19 cellular contexts compared by ENCODE assay signal in the genomic region with DNA sequence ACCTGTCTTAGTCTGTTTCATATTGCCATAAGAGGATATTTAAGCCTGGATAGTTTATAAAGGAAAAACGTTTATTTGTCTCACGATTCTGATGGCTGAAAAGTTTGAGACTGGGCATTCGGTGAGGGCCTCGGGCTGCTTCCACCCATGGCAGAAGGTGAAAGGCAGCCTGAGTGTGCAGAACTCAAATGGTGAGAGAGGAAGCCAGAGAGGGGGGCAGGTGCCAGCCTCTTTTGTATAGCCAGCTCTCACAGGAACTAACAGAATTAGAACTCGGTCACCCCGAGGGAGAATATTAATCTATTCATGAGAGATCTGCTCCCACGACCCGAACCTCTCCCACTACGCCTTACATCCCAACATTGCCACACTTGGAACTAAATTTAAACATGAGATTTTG.
DNase-seq lines count a peak whose midpoint lies in the region; ATAC-seq and TF ChIP-seq lines count a peak whose summit lies in the region.
"Had no signal": no experiment of that assay in that cellular context is flagged by ENCODE, and none has a peak within 500 bp of the region (broad histone marks: within the 10 kb centered on the region; RNA-seq: fewer than 3 reads in every experiment).

No MANE protein-coding gene starts in this region.

- H3K27me3 Mint-ChIP-seq in activated CD4-positive, alpha-beta T cell treated with anti-CD3 and anti-CD28 coated beads for 36 hours: peaks cover 3% of the 10 kb centered on the region
- no peaks in the 10 kb centered on the region for H3K27me3 Mint-ChIP-seq in activated CD8-positive, alpha-beta T cell treated with anti-CD3 and anti-CD28 coated beads, Interleukin-2, amount 10 ng/mL, durations not matched to agents 7 days and 5 days (ENCODE audit: low read depth)

- no peaks in the 10 kb centered on the region for H3K36me3 Mint-ChIP-seq in activated CD4-positive, alpha-beta T cell treated with anti-CD3 and anti-CD28 coated beads for 36 hours (ENCODE audit: low read depth)
- no peaks in the 10 kb centered on the region for H3K36me3 Mint-ChIP-seq in activated CD8-positive, alpha-beta T cell treated with anti-CD3 and anti-CD28 coated beads, Interleukin-2, amount 10 ng/mL, durations not matched to agents 7 days and 5 days (ENCODE audit: low read depth)
- H3K36me3 Mint-ChIP-seq: CD8-positive, alpha-beta memory T cell had no signal

- no peaks in the 10 kb centered on the region for H3K9me3 ChIP-seq in Karpas-422 (ENCODE audit: low read length)
- H3K9me3 ChIP-seq: heart left ventricle, suprapubic skin had no signal

- H3K79me2 ChIP-seq in Karpas-422 (ENCODE audit: low read length): no peaks in the 10 kb centered on the region

- peak overlapping the region; percentile 98 for H2AFZ ChIP-seq in Karpas-422 (ENCODE audit: low read length)

- H3K4me2 ChIP-seq in Karpas-422 (ENCODE audit: low read depth, low read length, poor library complexity, severe bottlenecking): peak overlapping the region; percentile 50

- intact Hi-C loops in activated CD4-positive, alpha-beta T cell treated with anti-CD3 and anti-CD28 coated beads for 36 hours (cut with DNase I, micrococcal nuclease): no loop called here

- no peak overlapping the region for H3K27ac Mint-ChIP-seq in activated CD4-positive, alpha-beta T cell treated with anti-CD3 and anti-CD28 coated beads for 36 hours
- H3K27ac Mint-ChIP-seq in activated CD8-positive, alpha-beta T cell treated with anti-CD3 and anti-CD28 coated beads, Interleukin-2, amount 10 ng/mL, durations not matched to agents 7 days and 5 days: no peak overlapping the region
- H3K27ac Mint-ChIP-seq: CD8-positive, alpha-beta memory T cell; nephron progenitor cell had no signal

- H3K4me1 ChIP-seq in Karpas-422 (ENCODE audit: low read length): peaks cover 6% of the 10 kb centered on the region
- H3K4me1 ChIP-seq: heart left ventricle, suprapubic skin had no signal

- H3K4me3 ChIP-seq in Karpas-422 (ENCODE audit: low read length): no peak overlapping the region
- H3K4me3 ChIP-seq: GM12878, heart left ventricle, suprapubic skin had no signal

- no peak overlapping the region for H3K9ac ChIP-seq in Karpas-422 (ENCODE audit: low read length)

- H3K9me2 ChIP-seq in Karpas-422 (replicated peaks; ENCODE audit: insufficient read depth, low read length): no peaks in the 10 kb centered on the region

- H4K20me1 ChIP-seq in Karpas-422 (ENCODE audit: insufficient read depth, low read depth, low read length): no peaks in the 10 kb centered on the region

- no peaks in the 10 kb centered on the region for H3K9me3 Mint-ChIP-seq in activated CD4-positive, alpha-beta T cell treated with anti-CD3 and anti-CD28 coated beads for 36 hours (ENCODE audit: low read depth)
- H3K9me3 Mint-ChIP-seq in activated CD8-positive, alpha-beta T cell treated with anti-CD3 and anti-CD28 coated beads, Interleukin-2, amount 10 ng/mL, durations not matched to agents 7 days and 5 days (ENCODE audit: insufficient read depth): no peaks in the 10 kb centered on the region
- H3K9me3 Mint-ChIP-seq: CD8-positive, alpha-beta memory T cell; nephron progenitor cell had no signal

- ATAC-seq in activated CD4-positive, alpha-beta T cell treated with anti-CD3 and anti-CD28 coated beads for 36 hours: peak; percentile 83
- peak; percentile 53 for ATAC-seq in activated CD8-positive, alpha-beta T cell treated with anti-CD3 and anti-CD28 coated beads, Interleukin-2, amount 10 ng/mL, durations not matched to agents 7 days and 5 days
- ATAC-seq: activated T-cell treated with anti-CD3 and anti-CD28 coated beads, Interleukin-2, amount 50 U/mL, for 4 hours; GM12878; heart left ventricle had no signal

- H3K27ac ChIP-seq in Karpas-422 (ENCODE audit: low read length): no peak overlapping the region
- H3K27ac ChIP-seq: heart left ventricle, RWPE1, suprapubic skin had no signal

- H3K36me3 ChIP-seq in Karpas-422 (ENCODE audit: insufficient read depth, low read length): no peaks in the 10 kb centered on the region
- H3K36me3 ChIP-seq: heart left ventricle, suprapubic skin had no signal

- TF ChIP-seq POLR2A in erythroblast (IDR thresholded peaks at IDR 0.05; ENCODE audit: low read length): no peak

- peak; percentile 47 for DNase-seq in activated CD4-positive, alpha-beta T cell treated with anti-CD3 and anti-CD28 coated beads for 36 hours
- no peak for DNase-seq in activated CD4-positive, alpha-beta T cell treated with anti-CD3 and anti-CD28 coated beads, Interleukin-2, amount 50 U/mL, for 1 hour
- peak; percentile 50 for DNase-seq in Karpas-422
- peak; percentile 44 for DNase-seq in NOMO-1 treated with dmso at 0.1 percent for 144 hours (lab: John Stamatoyannopoulos, UW; ENCODE audit: unreplicated experiment)
- peak; percentile 51 for DNase-seq in activated CD8-positive, alpha-beta T cell treated with anti-CD3 and anti-CD28 coated beads, Interleukin-2, amount 10 ng/mL, durations not matched to agents 7 days and 5 days
- no peak for DNase-seq in erythroblast (lab: John Stamatoyannopoulos, UW)
- no peak for DNase-seq in NCI-H2227 (lab: John Stamatoyannopoulos, UW; ENCODE audit: unreplicated experiment)
- no peak for DNase-seq in putamen (ENCODE audit: low spot score)
- DNase-seq: activated T-cell treated with anti-CD3 and anti-CD28 coated beads, Interleukin-2, amount 50 U/mL, for 4 hours; central memory CD4-positive, alpha-beta T cell; effector CD4-positive, alpha-beta T cell; heart left ventricle; NCI-H1048; NCI-H2227 treated with DMSO at 0.1 percent for 48 hours; nephron progenitor cell had no signal

- H3K27me3 ChIP-seq in Karpas-422 (ENCODE audit: low read length): no peaks in the 10 kb centered on the region
- H3K27me3 ChIP-seq: heart left ventricle, suprapubic skin had no signal

- H3K4me1 Mint-ChIP-seq in activated CD4-positive, alpha-beta T cell treated with anti-CD3 and anti-CD28 coated beads for 36 hours: no peaks in the 10 kb centered on the region
- no peaks in the 10 kb centered on the region for H3K4me1 Mint-ChIP-seq in activated CD8-positive, alpha-beta T cell treated with anti-CD3 and anti-CD28 coated beads, Interleukin-2, amount 10 ng/mL, durations not matched to agents 7 days and 5 days (ENCODE audit: low read depth)
- H3K4me1 Mint-ChIP-seq: CD8-positive, alpha-beta memory T cell; nephron progenitor cell had no signal

- no peak overlapping the region for H3K4me3 Mint-ChIP-seq in activated CD4-positive, alpha-beta T cell treated with anti-CD3 and anti-CD28 coated beads for 36 hours
- H3K4me3 Mint-ChIP-seq in activated CD8-positive, alpha-beta T cell treated with anti-CD3 and anti-CD28 coated beads, Interleukin-2, amount 10 ng/mL, durations not matched to agents 7 days and 5 days: no peak overlapping the region
- H3K4me3 Mint-ChIP-seq: activated T-cell treated with anti-CD3 and anti-CD28 coated beads, Interleukin-2, amount 50 U/mL, for 4 hours; CD8-positive, alpha-beta memory T cell; nephron progenitor cell had no signal

- POLR2A ChIA-PET in activated CD4-positive, alpha-beta T cell treated with anti-CD3 and anti-CD28 coated beads for 36 hours (lab: Charles Lee): no interaction called here
- POLR2A ChIA-PET in activated CD8-positive, alpha-beta T cell treated with anti-CD3 and anti-CD28 coated beads, Interleukin-2, amount 10 ng/mL, durations not matched to agents 7 days and 5 days (lab: Charles Lee): no interaction called here

- CTCF ChIA-PET in activated CD4-positive, alpha-beta T cell treated with anti-CD3 and anti-CD28 coated beads for 36 hours (lab: Charles Lee): no interaction called here
- CTCF ChIA-PET in activated CD8-positive, alpha-beta T cell treated with anti-CD3 and anti-CD28 coated beads, Interleukin-2, amount 10 ng/mL, durations not matched to agents 7 days and 5 days (lab: Charles Lee): no interaction called here

Comparison
In these comparisons a context has a peak if more than half of its experiments do, and no peak if none do; other contexts are left out.
1. DNase-seq: peak in activated CD4-positive, alpha-beta T cell treated with anti-CD3 and anti-CD28 coated beads for 36 hours (single experiment), Karpas-422 (single experiment), NOMO-1 treated with dmso at 0.1 percent for 144 hours (single experiment) and activated CD8-positive, alpha-beta T cell treated with anti-CD3 and anti-CD28 coated beads, Interleukin-2, amount 10 ng/mL, durations not matched to agents 7 days and 5 days (single experiment); none in activated CD4-positive, alpha-beta T cell treated with anti-CD3 and anti-CD28 coated beads, Interleukin-2, amount 50 U/mL, for 1 hour (single experiment), erythroblast (0 of 2), NCI-H2227 (single experiment) and putamen (single experiment).